ENCODE assay signal across 8 cellular contexts in genomic region chr6:142566628-142567396, GRCh38.
DNase-seq lines count a peak whose midpoint lies in the region; ATAC-seq and TF ChIP-seq lines count a peak whose summit lies in the region.

No MANE protein-coding gene starts in this region.

- ATAC-seq in GM18861 (IDR thresholded peaks at IDR 0.05; ENCODE audit: unreplicated experiment): peak; percentile 60
- peak; percentile 72 for ATAC-seq in HG03342 (IDR thresholded peaks at IDR 0.05; ENCODE audit: unreplicated experiment)
- no peak for ATAC-seq in omental fat pad (ENCODE audit: low FRiP score)

- no peak overlapping the region for H2AFZ ChIP-seq in OCI-LY3 (ENCODE audit: low read depth, low read length)

- H3K4me2 ChIP-seq in OCI-LY3 (ENCODE audit: low read length): no peak overlapping the region

- H3K9me3 ChIP-seq in OCI-LY3 (ENCODE audit: insufficient read depth, low read length): no peaks in the 10 kb centered on the region
- H3K9me3 ChIP-seq in uterus: no peaks in the 10 kb centered on the region

- no peaks in the 10 kb centered on the region for H3K79me2 ChIP-seq in OCI-LY3 (ENCODE audit: low read length)

- H3K4me3 ChIP-seq in OCI-LY3 (ENCODE audit: low read length) (no peak overlapping the region), uterus (no peak overlapping the region)

- no peaks in the 10 kb centered on the region for H3K27me3 ChIP-seq in OCI-LY3 (ENCODE audit: low read depth, low read length)
- no peaks in the 10 kb centered on the region for H3K27me3 ChIP-seq in uterus

- H3K27ac ChIP-seq in OCI-LY3 (ENCODE audit: low read length) (no peak overlapping the region), uterus (no peak overlapping the region)

- H3K36me3 ChIP-seq in OCI-LY3 (replicated peaks; ENCODE audit: low read depth, low read length) (no peaks in the 10 kb centered on the region), uterus (no peaks in the 10 kb centered on the region)

- no peak for TF ChIP-seq POLR2A in uterus (IDR thresholded peaks at IDR 0.05)

- peaks cover 19% of the 10 kb centered on the region for H3K4me1 ChIP-seq in OCI-LY3 (ENCODE audit: low read length)
- H3K4me1 ChIP-seq in uterus: no peaks in the 10 kb centered on the region

- no peak overlapping the region for H3K9ac ChIP-seq in OCI-LY3 (ENCODE audit: low read length)

- H4K20me1 ChIP-seq in OCI-LY3 (ENCODE audit: insufficient read depth, low read length): no peaks in the 10 kb centered on the region

- intact Hi-C loops in uterus (cut with DNase I; ENCODE audit: low total_unique reads): no loop called here

- DNase-seq in Ammon's horn (ENCODE audit: low spot score) (peak; percentile 21), activated T-cell treated with anti-CD3 and anti-CD28 coated beads for 24 hours (ENCODE audit: low read depth) (peak; percentile 54), fibroblast of peridontal ligament (ENCODE audit: extremely low read depth) (peak; percentile 79), omental fat pad (ENCODE audit: low spot score) (peak; percentile 36), uterus (peak in 1 of 2 donors; percentile 24)

- TF ChIP-seq CTCF in OCI-LY3 (IDR thresholded peaks at IDR 0.05; ENCODE audit: low read depth, low read length) (peak; percentile 62), omental fat pad (IDR thresholded peaks at IDR 0.05) (peak in 1 of 3 donors; percentile 29), uterus (IDR thresholded peaks at IDR 0.05) (peak; percentile 35 to 61 (median 56))
